13 cellular contexts compared by ENCODE assay signal in the genomic region with DNA sequence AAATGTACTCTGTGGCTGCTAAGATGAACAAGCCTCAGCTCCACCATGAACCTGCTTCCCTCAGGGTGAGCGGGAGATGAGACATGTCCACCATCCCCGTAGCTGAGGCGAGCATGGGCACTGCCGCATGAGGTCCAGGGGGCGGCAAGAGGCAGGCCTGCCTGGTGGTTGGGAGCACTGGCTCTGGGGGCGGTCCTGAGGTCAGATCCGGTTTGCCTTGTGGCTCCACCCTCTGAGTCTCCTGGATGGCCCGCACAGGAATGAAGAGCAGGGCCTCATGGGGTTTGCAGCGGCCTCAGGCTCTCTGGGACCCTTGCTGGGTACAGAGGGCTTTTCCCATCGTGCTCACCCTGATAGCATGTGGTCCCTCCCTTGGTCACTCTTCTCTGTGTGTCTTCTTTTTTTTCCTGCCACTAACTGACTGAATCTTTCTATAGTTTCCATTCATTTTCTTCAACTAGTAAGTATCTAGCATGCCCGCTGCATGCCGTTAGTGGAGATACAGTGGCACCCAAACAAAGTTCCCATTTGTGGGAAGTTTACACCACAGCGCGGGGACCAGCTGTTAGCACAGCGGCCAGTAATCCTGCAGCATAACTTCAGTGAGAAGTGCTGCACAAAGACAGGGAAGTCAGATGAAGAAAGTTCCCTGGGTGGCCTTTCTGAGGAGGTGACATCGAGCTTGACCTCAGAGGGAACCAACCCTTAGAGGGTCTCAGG. TPM values are rescaled to one million over a fixed set of nuclear protein-coding genes. Genes with fewer than 3 reads are reported as not detected.
DNase-seq lines count a peak whose midpoint lies in the region; ATAC-seq, FAIRE-seq and TF ChIP-seq lines count a peak whose summit lies in the region.
"Had no signal": no experiment of that assay in that cellular context is flagged by ENCODE, and none has a peak within 500 bp of the region (broad histone marks: within the 10 kb centered on the region; RNA-seq: fewer than 3 reads in every experiment).

No MANE protein-coding gene starts in this region.

- H3K4me1 Mint-ChIP-seq in astrocyte (ENCODE audit: low read depth, unreplicated experiment), result peaks cover 36% of the 10 kb centered on the region

- peaks cover 87% of the 10 kb centered on the region for H4K20me1 ChIP-seq in astrocyte (ENCODE audit: insufficient read depth, low read length)

- H3K4me1 ChIP-seq in astrocyte (ENCODE audit: insufficient read depth, low read length) (peaks cover 54% of the 10 kb centered on the region), left lung (peaks cover 7 to 58% of the 10 kb centered on the region in 2 donors), spleen (peaks cover 41 to 100% (median 79%) of the 10 kb centered on the region in 6 donors)

- no peak overlapping the region for H2AFZ ChIP-seq in astrocyte (ENCODE audit: low read depth, low read length)

- ATAC-seq in left lung (no peak), GM19351 (IDR thresholded peaks at IDR 0.05; ENCODE audit: unreplicated experiment) (no peak), GM21526 (IDR thresholded peaks at IDR 0.05; ENCODE audit: low FRiP score, unreplicated experiment) (no peak), GM18517 (IDR thresholded peaks at IDR 0.05; ENCODE audit: unreplicated experiment) (no peak)
- ATAC-seq: naive thymus-derived CD8-positive, alpha-beta T cell had no signal

- H3K4me3 ChIP-seq in astrocyte (ENCODE audit: insufficient read depth, low read depth, low read length) (no peak overlapping the region), left lung (no peak overlapping the region), spleen (no peak overlapping the region)

- H3K4me3 Mint-ChIP-seq in astrocyte (ENCODE audit: unreplicated experiment), result no peak overlapping the region
- H3K4me3 Mint-ChIP-seq: naive thymus-derived CD8-positive, alpha-beta T cell had no signal

- peak overlapping the region; percentile 2 for H3K4me2 ChIP-seq in astrocyte (ENCODE audit: low read length)

- TF ChIP-seq CTCF in astrocyte (IDR thresholded peaks at IDR 0.05; ENCODE audit: insufficient read depth, low read depth, low read length) (no peak), left lung (IDR thresholded peaks at IDR 0.05) (no peak), spleen (IDR thresholded peaks at IDR 0.05 in 8 of 11, conservative IDR thresholded peaks at IDR 0.05 in 3 of 11) (no peak)

- H3K36me3 ChIP-seq in astrocyte (ENCODE audit: insufficient read depth, low read length) (peaks cover 61% of the 10 kb centered on the region), left lung (peaks cover 0 to 100% of the 10 kb centered on the region in 2 donors), spleen (peaks cover 5 to 100% (median 99%) of the 10 kb centered on the region in 6 donors)

- peaks cover 84% of the 10 kb centered on the region for H3K79me2 ChIP-seq in astrocyte (ENCODE audit: insufficient read depth, low read length)

- H3K9me3 Mint-ChIP-seq in astrocyte (ENCODE audit: unreplicated experiment), result no peaks in the 10 kb centered on the region
- H3K9me3 Mint-ChIP-seq: naive thymus-derived CD8-positive, alpha-beta T cell had no signal

- H3K9me3 ChIP-seq in astrocyte (ENCODE audit: insufficient read depth, low read depth, low read length) (no peaks in the 10 kb centered on the region), left lung (no peaks in the 10 kb centered on the region), spleen (no peaks in the 10 kb centered on the region)

- 64 to 78% (median 74%) methylated on average over 16 of the region's 16 CpGs for WGBS in spleen, 5 donors

- intact Hi-C loops in left lung (cut with DNase I) (loop anchor here in 1 of 2 donors (10.0 kb wide), 1 partner anchor 62 kb away; the partner anchor contains the start of gene ACTN4), spleen (cut with DNase I; ENCODE audit: low total_unique reads) (loop anchor here (10.0 kb wide), 1 partner anchor 52 kb away; no protein-coding TSS in a partner anchor)

- no peak for FAIRE-seq in astrocyte (lab: Jason Lieb, UNC)

- peak overlapping the region; percentile 12 for H3K9ac ChIP-seq in astrocyte (ENCODE audit: low read length)

- peaks cover 28% of the 10 kb centered on the region for H3K36me3 Mint-ChIP-seq in astrocyte (ENCODE audit: low read depth, unreplicated experiment)

- DNase-seq in HT-29 (ENCODE audit: low spot score), result peak; percentile 80
- DNase-seq in astrocyte (ENCODE audit: low read depth), result no peak
- no peak for DNase-seq in left lung
- no peak for DNase-seq in spleen
- no peak for DNase-seq in activated CD4-positive, alpha-beta T cell treated with anti-CD3 and anti-CD28 coated beads, Interleukin-2, amount 50 U/mL, for 48 hours
- DNase-seq: activated CD8-positive, alpha-beta memory T cell treated with anti-CD3 and anti-CD28 coated beads, Interleukin-2, amount 50 U/mL, for 48 hours; DMS79 treated with DMSO at 0.1 percent for 48 hours; naive thymus-derived CD8-positive, alpha-beta T cell; NCI-H69 had no signal

- H3K27me3 Mint-ChIP-seq in astrocyte (ENCODE audit: low read depth, unreplicated experiment), result no peaks in the 10 kb centered on the region
- H3K27me3 Mint-ChIP-seq: naive thymus-derived CD8-positive, alpha-beta T cell had no signal

- no peak for TF ChIP-seq POLR2A in spleen (IDR thresholded peaks at IDR 0.05)

- no peak overlapping the region for H3K27ac Mint-ChIP-seq in astrocyte (ENCODE audit: unreplicated experiment)

- no peaks in the 10 kb centered on the region for H3K27me3 ChIP-seq in astrocyte (ENCODE audit: insufficient read depth, low read length)
- no peaks in the 10 kb centered on the region for H3K27me3 ChIP-seq in left lung
- H3K27me3 ChIP-seq in spleen (replicated peaks in 1 of 7), result no peaks in the 10 kb centered on the region

- H3K27ac ChIP-seq in astrocyte (ENCODE audit: low read depth, low read length) (peak overlapping the region; percentile 38), left lung (peak overlapping the region; percentile 20 to 51), spleen (peak overlapping the region; percentile 5 to 88 (median 78))

RNA-seq across cellular contexts. Expression of gene CAPN12, which starts 37.3 kb away (rescaled TPM):
- total RNA-seq in HT-29 (2014; rRNA removed; shearing (Covaris generic)), result 50.6 and 53.9 TPM in 2 replicates
- total RNA-seq in astrocyte, result 4.6 and 6.0 TPM in 2 replicates
- 1 to 10 TPM; 1.7 to 4.5 TPM for total RNA-seq in left lung
- total RNA-seq in spleen, result 10 to 100 TPM in 5 of 7 donors, 1 to 10 TPM in 2; 9.0 to 25.6 (median 12.6) TPM
- polyA plus RNA-seq in spleen, result 10 to 100 TPM; 15.2 to 33.3 (median 29.1) TPM
- total RNA-seq: H4 had no signal

RNA-seq across cellular contexts. Expression of gene ACTN4, which starts 59.5 kb away (rescaled TPM):
- 1,009 and 1,083 TPM in 2 replicates for total RNA-seq in HT-29 (2014; rRNA removed; shearing (Covaris generic))
- total RNA-seq in astrocyte, result 805 and 879 TPM in 2 replicates
- 100 to 1,000 TPM; 576 to 647 TPM for total RNA-seq in left lung
- total RNA-seq in spleen, result 100 to 1,000 TPM; 360 to 621 (median 487) TPM
- polyA plus RNA-seq in spleen, result 100 to 1,000 TPM in 1 of 3 donors, 10 to 100 TPM in 2; 39.3 to 185 (median 51.2) TPM
